Comparison of ENCODE assay signal across 1 cellular context in the genomic region with DNA sequence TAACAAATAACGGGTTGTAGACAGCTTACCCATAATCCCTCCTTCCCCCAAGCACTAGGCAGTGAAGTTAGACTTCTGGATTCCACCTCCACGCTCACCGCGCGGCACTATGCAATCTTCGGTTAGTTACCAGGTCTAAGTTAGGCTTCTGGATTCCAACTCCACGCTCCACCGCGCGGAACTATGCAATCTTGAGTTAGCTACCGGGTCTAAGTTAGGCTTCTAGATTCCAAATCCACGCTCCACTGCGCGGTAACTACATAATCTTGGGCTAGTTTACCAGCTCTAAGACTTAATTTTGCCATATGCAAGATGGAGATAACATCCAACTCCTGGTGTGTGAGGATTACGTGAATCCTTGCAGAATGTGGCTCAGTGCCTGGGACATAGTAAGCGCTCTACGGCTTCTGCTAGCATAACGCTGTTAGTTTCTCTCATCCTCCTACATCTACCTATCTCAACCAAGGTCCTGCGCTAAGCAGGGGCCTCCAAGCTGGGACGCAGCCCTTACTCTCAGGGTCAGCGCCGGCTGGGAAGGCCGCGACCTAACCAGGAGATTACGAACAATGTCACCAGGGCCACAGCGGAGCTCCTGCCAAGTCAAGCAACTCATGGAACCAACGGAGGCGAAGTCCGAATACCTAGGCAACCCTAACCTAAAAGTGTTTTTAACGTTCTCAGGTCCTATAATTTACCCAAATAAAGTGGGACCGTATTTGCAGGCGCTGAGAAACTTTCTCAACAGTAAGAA.
TF ChIP-seq lines count a peak whose summit lies in the region.

No MANE protein-coding gene starts in this region.

TF ChIP-seq in HepG2, 621 proteins besides CTCF, POLR2A, EP300 and RAD21 (continued from another document and continues in another):
- TF ChIP-seq, protein P1, sequence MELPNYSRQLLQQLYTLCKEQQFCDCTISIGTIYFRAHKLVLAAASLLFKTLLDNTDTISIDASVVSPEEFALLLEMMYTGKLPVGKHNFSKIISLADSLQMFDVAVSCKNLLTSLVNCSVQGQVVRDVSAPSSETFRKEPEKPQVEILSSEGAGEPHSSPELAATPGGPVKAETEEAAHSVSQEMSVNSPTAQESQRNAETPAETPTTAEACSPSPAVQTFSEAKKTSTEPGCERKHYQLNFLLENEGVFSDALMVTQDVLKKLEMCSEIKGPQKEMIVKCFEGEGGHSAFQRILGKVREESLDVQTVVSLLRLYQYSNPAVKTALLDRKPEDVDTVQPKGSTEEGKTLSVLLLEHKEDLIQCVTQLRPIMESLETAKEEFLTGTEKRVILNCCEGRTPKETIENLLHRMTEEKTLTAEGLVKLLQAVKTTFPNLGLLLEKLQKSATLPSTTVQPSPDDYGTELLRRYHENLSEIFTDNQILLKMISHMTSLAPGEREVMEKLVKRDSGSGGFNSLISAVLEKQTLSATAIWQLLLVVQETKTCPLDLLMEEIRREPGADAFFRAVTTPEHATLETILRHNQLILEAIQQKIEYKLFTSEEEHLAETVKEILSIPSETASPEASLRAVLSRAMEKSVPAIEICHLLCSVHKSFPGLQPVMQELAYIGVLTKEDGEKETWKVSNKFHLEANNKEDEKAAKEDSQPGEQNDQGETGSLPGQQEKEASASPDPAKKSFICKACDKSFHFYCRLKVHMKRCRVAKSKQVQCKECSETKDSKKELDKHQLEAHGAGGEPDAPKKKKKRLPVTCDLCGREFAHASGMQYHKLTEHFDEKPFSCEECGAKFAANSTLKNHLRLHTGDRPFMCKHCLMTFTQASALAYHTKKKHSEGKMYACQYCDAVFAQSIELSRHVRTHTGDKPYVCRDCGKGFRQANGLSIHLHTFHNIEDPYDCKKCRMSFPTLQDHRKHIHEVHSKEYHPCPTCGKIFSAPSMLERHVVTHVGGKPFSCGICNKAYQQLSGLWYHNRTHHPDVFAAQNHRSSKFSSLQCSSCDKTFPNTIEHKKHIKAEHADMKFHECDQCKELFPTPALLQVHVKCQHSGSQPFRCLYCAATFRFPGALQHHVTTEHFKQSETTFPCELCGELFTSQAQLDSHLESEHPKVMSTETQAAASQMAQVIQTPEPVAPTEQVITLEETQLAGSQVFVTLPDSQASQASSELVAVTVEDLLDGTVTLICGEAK (IDR thresholded peaks at IDR 0.05), result no peak
- TF ChIP-seq, protein P1 (CRISPR knock-in tag; IDR thresholded peaks at IDR 0.05), result 0 out of 2 replicates have a peak, but pooled peaks have one; percentile 3
- TF ChIP-seq ZNF124 (CRISPR knock-in tag; IDR thresholded peaks at IDR 0.05) (no peak), HNRNPL (IDR thresholded peaks at IDR 0.05; ENCODE audit: low read depth, low read length) (no peak), NFYC (CRISPR knock-in tag; IDR thresholded peaks at IDR 0.05) (no peak), CCDC6 (CRISPR knock-in tag; IDR thresholded peaks at IDR 0.05) (peak; percentile 7; the same call in 1 of the 2 replicates), PAXIP1 (CRISPR knock-in tag; conservative IDR thresholded peaks at IDR 0.05) (peak; percentile 32; the same call in 1 of the 2 replicates), KDM2A (CRISPR knock-in tag; IDR thresholded peaks at IDR 0.05; ENCODE audit: borderline replicate concordance, low read depth) (peak; percentile 44), SIN3A (IDR thresholded peaks at IDR 0.05; ENCODE audit: borderline replicate concordance, low read depth, low read length) (no peak), ZBTB33 (CRISPR knock-in tag; IDR thresholded peaks at IDR 0.05) (no peak), ZNF292 (CRISPR knock-in tag; IDR thresholded peaks at IDR 0.05; ENCODE audit: borderline replicate concordance, low read depth) (no peak), ZNF563 (CRISPR knock-in tag; IDR thresholded peaks at IDR 0.05) (0 out of 2 replicates have a peak, but pooled peaks have one; percentile 13), SP5 (CRISPR knock-in tag; IDR thresholded peaks at IDR 0.05; ENCODE audit: borderline replicate concordance, low read depth) (no peak), ZNF891 (CRISPR knock-in tag; IDR thresholded peaks at IDR 0.05) (peak; percentile 9; the same call in 1 of the 2 replicates), ZFY (CRISPR knock-in tag; IDR thresholded peaks at IDR 0.05) (peak; percentile 93), ZNF143 (CRISPR knock-in tag; IDR thresholded peaks at IDR 0.05) (peak; percentile 79), ZNF574 (CRISPR knock-in tag; IDR thresholded peaks at IDR 0.05) (no peak), ATF7-NPFF (CRISPR knock-in tag; IDR thresholded peaks at IDR 0.05; ENCODE audit: low read depth) (no peak), HDAC1 (CRISPR knock-in tag; IDR thresholded peaks at IDR 0.05) (no peak), ZNF737 (CRISPR knock-in tag; IDR thresholded peaks at IDR 0.05; ENCODE audit: borderline replicate concordance) (0 out of 2 replicates have a peak, but pooled peaks have one; percentile 17), RORA (CRISPR knock-in tag; IDR thresholded peaks at IDR 0.05) (no peak), RAD51 (IDR thresholded peaks at IDR 0.05; ENCODE audit: borderline replicate concordance) (no peak), ZNF367 (CRISPR knock-in tag; IDR thresholded peaks at IDR 0.05; ENCODE audit: borderline replicate concordance) (0 out of 2 replicates have a peak, but pooled peaks have one; percentile 7), ZNF549 (CRISPR knock-in tag; IDR thresholded peaks at IDR 0.05) (no peak)
- TF ChIP-seq, protein P2, sequence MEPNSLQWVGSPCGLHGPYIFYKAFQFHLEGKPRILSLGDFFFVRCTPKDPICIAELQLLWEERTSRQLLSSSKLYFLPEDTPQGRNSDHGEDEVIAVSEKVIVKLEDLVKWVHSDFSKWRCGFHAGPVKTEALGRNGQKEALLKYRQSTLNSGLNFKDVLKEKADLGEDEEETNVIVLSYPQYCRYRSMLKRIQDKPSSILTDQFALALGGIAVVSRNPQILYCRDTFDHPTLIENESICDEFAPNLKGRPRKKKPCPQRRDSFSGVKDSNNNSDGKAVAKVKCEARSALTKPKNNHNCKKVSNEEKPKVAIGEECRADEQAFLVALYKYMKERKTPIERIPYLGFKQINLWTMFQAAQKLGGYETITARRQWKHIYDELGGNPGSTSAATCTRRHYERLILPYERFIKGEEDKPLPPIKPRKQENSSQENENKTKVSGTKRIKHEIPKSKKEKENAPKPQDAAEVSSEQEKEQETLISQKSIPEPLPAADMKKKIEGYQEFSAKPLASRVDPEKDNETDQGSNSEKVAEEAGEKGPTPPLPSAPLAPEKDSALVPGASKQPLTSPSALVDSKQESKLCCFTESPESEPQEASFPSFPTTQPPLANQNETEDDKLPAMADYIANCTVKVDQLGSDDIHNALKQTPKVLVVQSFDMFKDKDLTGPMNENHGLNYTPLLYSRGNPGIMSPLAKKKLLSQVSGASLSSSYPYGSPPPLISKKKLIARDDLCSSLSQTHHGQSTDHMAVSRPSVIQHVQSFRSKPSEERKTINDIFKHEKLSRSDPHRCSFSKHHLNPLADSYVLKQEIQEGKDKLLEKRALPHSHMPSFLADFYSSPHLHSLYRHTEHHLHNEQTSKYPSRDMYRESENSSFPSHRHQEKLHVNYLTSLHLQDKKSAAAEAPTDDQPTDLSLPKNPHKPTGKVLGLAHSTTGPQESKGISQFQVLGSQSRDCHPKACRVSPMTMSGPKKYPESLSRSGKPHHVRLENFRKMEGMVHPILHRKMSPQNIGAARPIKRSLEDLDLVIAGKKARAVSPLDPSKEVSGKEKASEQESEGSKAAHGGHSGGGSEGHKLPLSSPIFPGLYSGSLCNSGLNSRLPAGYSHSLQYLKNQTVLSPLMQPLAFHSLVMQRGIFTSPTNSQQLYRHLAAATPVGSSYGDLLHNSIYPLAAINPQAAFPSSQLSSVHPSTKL (CRISPR knock-in tag; IDR thresholded peaks at IDR 0.05), result no peak
- TF ChIP-seq, protein P3, sequence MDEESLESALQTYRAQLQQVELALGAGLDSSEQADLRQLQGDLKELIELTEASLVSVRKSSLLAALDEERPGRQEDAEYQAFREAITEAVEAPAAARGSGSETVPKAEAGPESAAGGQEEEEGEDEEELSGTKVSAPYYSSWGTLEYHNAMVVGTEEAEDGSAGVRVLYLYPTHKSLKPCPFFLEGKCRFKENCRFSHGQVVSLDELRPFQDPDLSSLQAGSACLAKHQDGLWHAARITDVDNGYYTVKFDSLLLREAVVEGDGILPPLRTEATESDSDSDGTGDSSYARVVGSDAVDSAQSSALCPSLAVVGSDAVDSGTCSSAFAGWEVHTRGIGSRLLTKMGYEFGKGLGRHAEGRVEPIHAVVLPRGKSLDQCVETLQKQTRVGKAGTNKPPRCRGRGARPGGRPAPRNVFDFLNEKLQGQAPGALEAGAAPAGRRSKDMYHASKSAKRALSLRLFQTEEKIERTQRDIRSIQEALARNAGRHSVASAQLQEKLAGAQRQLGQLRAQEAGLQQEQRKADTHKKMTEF (CRISPR knock-in tag; IDR thresholded peaks at IDR 0.05), result no peak
- TF ChIP-seq, protein P4, sequence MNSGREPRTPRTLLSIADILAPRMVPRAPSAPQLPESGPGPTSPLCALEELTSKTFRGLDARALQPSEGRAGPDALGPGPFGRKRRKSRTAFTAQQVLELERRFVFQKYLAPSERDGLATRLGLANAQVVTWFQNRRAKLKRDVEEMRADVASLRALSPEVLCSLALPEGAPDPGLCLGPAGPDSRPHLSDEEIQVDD (CRISPR knock-in tag; IDR thresholded peaks at IDR 0.05; ENCODE audit: borderline replicate concordance), result no peak
